ENCODE assay signal across 16 cellular contexts in the genomic region with DNA sequence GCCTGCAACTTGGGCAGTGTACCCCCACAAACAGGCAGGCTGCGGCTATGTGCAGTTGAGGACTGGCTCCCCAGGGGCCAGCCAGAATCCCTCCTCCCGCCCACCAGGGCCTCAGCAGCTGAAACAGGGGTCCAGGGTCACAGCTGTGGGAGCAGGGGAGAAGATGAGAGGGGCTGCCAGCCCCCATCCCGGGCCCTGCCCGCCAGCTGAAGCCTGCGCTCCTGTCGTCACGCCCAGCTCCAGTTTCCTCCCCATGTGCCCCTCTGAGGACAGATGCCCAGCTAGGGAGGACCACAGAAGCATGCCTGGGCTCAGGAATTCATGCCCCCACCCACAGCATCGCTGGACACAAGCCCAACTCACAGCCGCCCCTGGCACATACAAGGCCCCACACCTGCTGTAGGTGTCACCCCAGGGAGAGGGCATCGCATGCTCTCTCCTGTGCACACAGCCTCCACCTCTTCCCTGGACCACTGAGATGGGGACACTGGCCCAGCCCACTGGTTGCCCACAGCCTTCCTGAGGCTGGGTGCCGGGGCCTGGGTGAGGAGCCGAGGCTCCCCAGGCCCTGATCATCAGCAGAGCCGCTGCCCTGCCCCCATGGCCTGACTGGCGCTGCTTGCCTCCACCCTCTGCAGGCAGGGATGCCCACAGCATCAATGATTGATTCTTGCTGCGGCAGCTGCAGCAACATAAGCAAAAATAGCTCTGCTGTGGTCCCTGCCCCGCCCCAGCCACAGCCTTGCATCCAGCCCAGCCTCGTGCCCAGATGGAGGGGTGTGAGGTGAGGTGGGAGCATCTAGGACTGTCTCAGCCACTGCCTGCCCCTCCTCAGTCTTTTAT. TPM values are rescaled to one million over a fixed set of nuclear protein-coding genes. Genes with fewer than 3 reads are reported as not detected.
A peak's percentile ranks its signal among the peaks of the same experiment; 100 is the strongest.
DNase-seq lines count a peak whose midpoint lies in the region; FAIRE-seq and TF ChIP-seq lines count a peak whose summit lies in the region.
"Had no signal": no experiment of that assay in that cellular context is flagged by ENCODE, and none has a peak within 500 bp of the region (broad histone marks: within the 10 kb centered on the region; RNA-seq: fewer than 3 reads in every experiment).

No MANE protein-coding gene starts in this region.

- H3K79me1 ChIP-seq in H1 (ENCODE audit: low read depth, low read length) = no peaks in the 10 kb centered on the region

- H3K4me1 ChIP-seq in BLaER1 treated with 17β-estradiol and CSF1 and Interleukin-3, amounts not matched to agents 10 nM and 100 nM = peaks cover 48 to 91% (median 81%) of the 10 kb centered on the region in 10 experiments
- H3K4me1 ChIP-seq in H1 (replicated peaks in 1 of 4; ENCODE audit: control insufficient read depth in 3 of 4, insufficient read depth in 4 of 4, low read length in 3 of 4) = peaks cover 0 to 18% (median 8%) of the 10 kb centered on the region in 4 experiments; a peak in 5 of 7 replicates
- H3K4me1 ChIP-seq: foreskin keratinocyte had no signal

- H3K14ac ChIP-seq in H1 (ENCODE audit: insufficient read length) = no peak overlapping the region

- H3K4me2 ChIP-seq in BLaER1 treated with 17β-estradiol and CSF1 and Interleukin-3, amounts not matched to agents 10 nM and 100 nM = peak overlapping the region; percentile 71 to 100 (median 87)
- H3K4me2 ChIP-seq in H1 (ENCODE audit: insufficient read depth in 1 of 2, low read depth in 2 of 2, low read length in 2 of 2) = no peak overlapping the region

- peak; percentile 6 for DNase-seq in MV-4-11 (lab: John Stamatoyannopoulos, UW)
- no peak for DNase-seq in H1 (ENCODE audit: low read depth in 1 of 2, low spot score in 2 of 2)
- DNase-seq in pons (ENCODE audit: low spot score) = peak; percentile 45
- no peak for DNase-seq in NCI-H146 (lab: John Stamatoyannopoulos, UW)
- no peak for DNase-seq in cerebellum (ENCODE audit: low spot score)
- DNase-seq in activated CD4-positive, CD25-positive, alpha-beta regulatory T cell treated with anti-CD3 and anti-CD28 coated beads, Interleukin-2, amount 50 U/mL, for 72 hours = no peak
- DNase-seq: activated CD4-positive, alpha-beta T cell treated with anti-CD3 and anti-CD28 coated beads for 48 hours; dermis blood vessel endothelial cell; DMS 273 treated with DMSO at 0.1 percent for 48 hours; GDM1; NCI-H2029 treated with DMSO at 0.1 percent for 48 hours; NCI-H526 treated with DMSO at 0.1 percent for 48 hours had no signal

- H3K27ac ChIP-seq in BLaER1 treated with 17β-estradiol and CSF1 and Interleukin-3, amounts not matched to agents 10 nM and 100 nM = peak overlapping the region in 8 of 11 experiments; percentile 9 to 64 (median 38); a peak in 10 of 22 replicates
- no peak overlapping the region for H3K27ac ChIP-seq in H1 (ENCODE audit: low read depth, low read length)
- H3K27ac ChIP-seq: foreskin keratinocyte, parathyroid adenoma had no signal

- H3K27me3 ChIP-seq in BLaER1 treated with 17β-estradiol and CSF1 and Interleukin-3, amounts not matched to agents 10 nM and 100 nM = peaks cover 0 to 12% (median 0%) of the 10 kb centered on the region in 11 experiments; a peak in 5 of 22 replicates
- H3K27me3 ChIP-seq in H1 (replicated peaks in 1 of 4; ENCODE audit: control insufficient read depth in 3 of 4, extremely low read depth in 1 of 4, insufficient read depth in 3 of 4, low read length in 3 of 4) = peaks cover 13 to 31% (median 26%) of the 10 kb centered on the region in 4 experiments
- H3K27me3 ChIP-seq: foreskin keratinocyte had no signal

- peaks cover 15% of the 10 kb centered on the region; the same call in 1 of the 2 replicates for H3K23me2 ChIP-seq in H1 (ENCODE audit: low read depth, low read length)

- no peaks in the 10 kb centered on the region for H3K79me2 ChIP-seq in H1 (ENCODE audit: control insufficient read depth in 1 of 2, insufficient read depth in 2 of 2, low read length in 2 of 2)
- H3K79me2 ChIP-seq: parathyroid adenoma had no signal

- peak overlapping the region in 8 of 11 experiments; percentile 17 to 62 (median 40); a peak in 11 of 22 replicates for H3K9ac ChIP-seq in BLaER1 treated with 17β-estradiol and CSF1 and Interleukin-3, amounts not matched to agents 10 nM and 100 nM
- H3K9ac ChIP-seq in H1 (replicated peaks in 1 of 4; ENCODE audit: extremely low read depth in 1 of 4, low read depth in 3 of 4, low read length in 3 of 4) = no peak overlapping the region
- H3K9ac ChIP-seq: parathyroid adenoma had no signal

- H4K5ac ChIP-seq in H1 (ENCODE audit: insufficient read length, low read depth, low read length) = no peak overlapping the region

- TF ChIP-seq CTCF in H1 (IDR thresholded peaks at IDR 0.05; ENCODE audit: control extremely low read depth in 1 of 3, insufficient read depth in 1 of 3, low read depth in 1 of 3, low read length in 3 of 3) = no peak

- H3K18ac ChIP-seq in H1 (ENCODE audit: extremely low read depth, low read length) = no peak overlapping the region

- no peaks in the 10 kb centered on the region for H3K36me3 ChIP-seq in BLaER1 treated with 17β-estradiol and CSF1 and Interleukin-3, amounts not matched to agents 10 nM and 100 nM
- H3K36me3 ChIP-seq in H1 (ENCODE audit: control insufficient read depth in 2 of 4, insufficient read depth in 4 of 4, low read length in 3 of 4) = no peaks in the 10 kb centered on the region; a peak in 1 of 8 replicates

- CTCF ChIA-PET in H1 (lab: Charles Lee; ENCODE audit: partially characterized antibody) = interaction anchor here (0.6 to 1.7 kb wide), 8 partner anchors 18 to 93 kb away, joined by 3 to 12 read pairs (median 3); no protein-coding TSS in a partner anchor

- H4K91ac ChIP-seq in H1 (replicated peaks; ENCODE audit: insufficient read length, low read length) = peak overlapping the region; percentile 80

- no peak overlapping the region for H2AFZ ChIP-seq in H1 (ENCODE audit: low read length)
- H2AFZ ChIP-seq: parathyroid adenoma had no signal

- 0 out of 2 replicates have a peak overlapping the region, but pooled peaks have one; percentile 54 for H2BK5ac ChIP-seq in H1 (ENCODE audit: low read depth, low read length)

- H2BK12ac ChIP-seq in H1 (ENCODE audit: low read depth, low read length) = 0 out of 2 replicates have a peak overlapping the region, but pooled peaks have one; percentile 80

- WGBS in H1 (ENCODE audit: extremely low coverage in 1 of 2, insufficient coverage in 1 of 2, insufficient read length in 1 of 2, insufficient replicate concordance in 2 of 2, low coverage in 1 of 2, low lambda C conversion rate in 2 of 2, missing lambda C conversion rate in 1 of 2), 2 experiments = 77% methylated on average over 13 of the region's 17 CpGs; no CpG with 5 or more reads in 1 of the 2 experiments

- H2AK5ac ChIP-seq in H1 (ENCODE audit: low read depth, low read length) = no peak overlapping the region

- no peak for TF ChIP-seq POLR2A in H1 (IDR thresholded peaks at IDR 0.05; ENCODE audit: control extremely low read depth in 1 of 2, low read depth in 2 of 2, low read length in 2 of 2)

- H4K20me1 ChIP-seq in BLaER1 treated with 17β-estradiol and CSF1 and Interleukin-3, amounts not matched to agents 10 nM and 100 nM = peaks cover 0 to 20% (median 7%) of the 10 kb centered on the region in 11 experiments; a peak in 10 of 22 replicates
- peaks cover 4 to 8% of the 10 kb centered on the region in 2 experiments for H4K20me1 ChIP-seq in H1 (replicated peaks in 1 of 2; ENCODE audit: control insufficient read depth in 1 of 2, insufficient read depth in 2 of 2, low read length in 2 of 2)

- TF ChIP-seq EP300 in H1 (IDR thresholded peaks at IDR 0.05; ENCODE audit: borderline replicate concordance in 1 of 2, low read depth in 2 of 2, low read length in 2 of 2) = no peak

- no peak overlapping the region for H3K23ac ChIP-seq in H1 (ENCODE audit: insufficient read length)

- POLR2A ChIA-PET in H1 (lab: Charles Lee; ENCODE audit: partially characterized antibody) = interaction anchor here (1.3 kb wide), 1 partner anchor 13 kb away, joined by 4 read pairs; no protein-coding TSS in a partner anchor

- TF ChIP-seq RAD21 in H1 (IDR thresholded peaks at IDR 0.05 in 1 of 2, conservative IDR thresholded peaks at IDR 0.05 in 1 of 2; ENCODE audit: low read depth in 2 of 2, low read length in 2 of 2) = no peak

- no peak overlapping the region for H2BK20ac ChIP-seq in H1 (ENCODE audit: low read length)

- H4K8ac ChIP-seq in H1 (ENCODE audit: extremely low read depth, insufficient read depth, low read length) = peak overlapping the region; percentile 44; the same call in 1 of the 2 replicates

- no peak overlapping the region for H3K56ac ChIP-seq in H1 (replicated peaks; ENCODE audit: insufficient read length, low read depth, low read length)

- no peak overlapping the region for H2BK120ac ChIP-seq in H1 (replicated peaks; ENCODE audit: low read depth, low read length)

- no peak overlapping the region for H2BK15ac ChIP-seq in H1 (ENCODE audit: low read length)

- no peaks in the 10 kb centered on the region for H3K9me3 ChIP-seq in BLaER1 treated with 17β-estradiol and CSF1 and Interleukin-3, amounts not matched to agents 10 nM and 100 nM (replicated peaks in 1 of 11)
- peaks cover 0 to 3% of the 10 kb centered on the region in 2 experiments; a peak in 1 of 4 replicates for H3K9me3 ChIP-seq in H1 (ENCODE audit: insufficient read depth in 2 of 2, low read depth in 1 of 2, low read length in 1 of 2)

- no peak overlapping the region for H3K4ac ChIP-seq in H1 (replicated peaks; ENCODE audit: insufficient read length, low read depth, low read length)

- FAIRE-seq in H1 (lab: Jason Lieb, UNC) = no peak
- FAIRE-seq: K562 had no signal

- H3K4me3 ChIP-seq in BLaER1 treated with 17β-estradiol and CSF1 and Interleukin-3, amounts not matched to agents 10 nM and 100 nM = no peak overlapping the region
- H3K4me3 ChIP-seq in H1 (ENCODE audit: extremely low read depth in 1 of 4, insufficient read depth in 2 of 4, low read depth in 3 of 4, low read length in 4 of 4) = no peak overlapping the region
- H3K4me3 ChIP-seq: K562 had no signal

RNA-seq across cellular contexts. Expression of a gene that starts 3.7 kb away (rescaled TPM):
- total RNA-seq in H1 (2021; fragmentation: NEBNext Ultra II Directional; extraction: Animal tissue kit (Norgen Biotek cat#: 25700)) = 2.1 and 2.4 TPM in 2 replicates
- polyA plus RNA-seq in H1 (2011; rRNA removed) = 1.6 and 2.3 TPM in 2 replicates
- 3.1 TPM for polyA plus RNA-seq in H1 (2011; cell fraction: cytosol; rRNA removed)
- 4.8 TPM for polyA plus RNA-seq in H1 (2011; cell fraction: nucleus; rRNA removed)
- 2.8 to 3.4 TPM (median 3.1 TPM) in 4 replicates for polyA plus RNA-seq in H1 (2012, experiment 1 of 2)
- polyA plus RNA-seq in H1 (2012, experiment 2 of 2) = 2.1 TPM
- 2.3 TPM for polyA plus RNA-seq in H1 (2013, experiment 1 of 2)
- 2.6 TPM for polyA plus RNA-seq in H1 (2013, experiment 2 of 2)
- polyA minus RNA-seq in H1 (2011; rRNA and poly(A)+ RNA removed) = 1.8 TPM in 2 replicates
- polyA minus RNA-seq in H1 (2011; cell fraction: cytosol; rRNA and poly(A)+ RNA removed) = 3.2 TPM
- 2.4 TPM for polyA minus RNA-seq in H1 (2011; cell fraction: nucleus; rRNA and poly(A)+ RNA removed)
- 7.5 TPM for total RNA-seq in cerebellum

RNA-seq across cellular contexts. Expression of a gene that starts 3.7 kb away (rescaled TPM):
- 1.5 and 2.0 TPM in 2 replicates for total RNA-seq in H1 (2021; fragmentation: NEBNext Ultra II Directional; extraction: Animal tissue kit (Norgen Biotek cat#: 25700))
- polyA plus RNA-seq in H1 (2011; rRNA removed) = 0.64 and 0.95 TPM in 2 replicates
- polyA plus RNA-seq in H1 (2011; cell fraction: cytosol; rRNA removed) = 0.67 TPM
- 4.3 TPM for polyA plus RNA-seq in H1 (2011; cell fraction: nucleus; rRNA removed)
- 1.2 to 2.0 TPM (median 1.7 TPM) in 4 replicates for polyA plus RNA-seq in H1 (2012, experiment 1 of 2)
- 0.55 TPM for polyA plus RNA-seq in H1 (2012, experiment 2 of 2)
- 0.99 TPM for polyA plus RNA-seq in H1 (2013, experiment 1 of 2)
- 0.96 TPM for polyA plus RNA-seq in H1 (2013, experiment 2 of 2)
- polyA minus RNA-seq in H1 (2011; rRNA and poly(A)+ RNA removed) = 3.2 and 4.3 TPM in 2 replicates
- 2.9 TPM for polyA minus RNA-seq in H1 (2011; cell fraction: cytosol; rRNA and poly(A)+ RNA removed)
- polyA minus RNA-seq in H1 (2011; cell fraction: nucleus; rRNA and poly(A)+ RNA removed) = 4.9 TPM
- total RNA-seq in cerebellum = 10.6 TPM

RNA-seq across cellular contexts. Expression of a gene that starts 39.0 kb away (rescaled TPM):
- total RNA-seq in H1 (2021; fragmentation: NEBNext Ultra II Directional; extraction: Animal tissue kit (Norgen Biotek cat#: 25700)) = 48.6 and 49.9 TPM in 2 replicates
- 62.4 and 80.6 TPM in 2 replicates for polyA plus RNA-seq in H1 (2011; rRNA removed)
- 50.8 TPM for polyA plus RNA-seq in H1 (2011; cell fraction: cytosol; rRNA removed)
- 39.8 TPM for polyA plus RNA-seq in H1 (2011; cell fraction: nucleus; rRNA removed)
- 37.3 to 58.6 TPM (median 48.3 TPM) in 4 replicates for polyA plus RNA-seq in H1 (2012, experiment 1 of 2)
- 47.6 TPM for polyA plus RNA-seq in H1 (2012, experiment 2 of 2)
- polyA plus RNA-seq in H1 (2013, experiment 1 of 2) = 33.4 TPM
- 33.4 TPM for polyA plus RNA-seq in H1 (2013, experiment 2 of 2)
- 29.7 and 32.5 TPM in 2 replicates for polyA minus RNA-seq in H1 (2011; rRNA and poly(A)+ RNA removed)
- 32.9 TPM for polyA minus RNA-seq in H1 (2011; cell fraction: cytosol; rRNA and poly(A)+ RNA removed)
- 18.1 TPM for polyA minus RNA-seq in H1 (2011; cell fraction: nucleus; rRNA and poly(A)+ RNA removed)
- 15.6 TPM for total RNA-seq in cerebellum

RNA-seq across cellular contexts. Expression of a gene that starts 57.2 kb away (rescaled TPM):
- 0.04 TPM in 1 of 2 replicates, not detected in the other for total RNA-seq in H1 (2021; fragmentation: NEBNext Ultra II Directional; extraction: Animal tissue kit (Norgen Biotek cat#: 25700))
- polyA plus RNA-seq in H1 (2011; rRNA removed) = 0.05 and 0.06 TPM in 2 replicates
- polyA plus RNA-seq in H1 (2011; cell fraction: cytosol; rRNA removed) = 0.04 TPM
- 0.13 TPM for polyA plus RNA-seq in H1 (2011; cell fraction: nucleus; rRNA removed)
- 0.13 TPM in 1 of 4 replicates, not detected in the others for polyA plus RNA-seq in H1 (2012, experiment 1 of 2)
- polyA plus RNA-seq in H1 (2012, experiment 2 of 2) = not detected
- polyA plus RNA-seq in H1 (2013, experiment 1 of 2) = 0.04 TPM
- polyA plus RNA-seq in H1 (2013, experiment 2 of 2) = 0.02 TPM
- 0.06 and 0.10 TPM in 2 replicates for polyA minus RNA-seq in H1 (2011; rRNA and poly(A)+ RNA removed)
- polyA minus RNA-seq in H1 (2011; cell fraction: cytosol; rRNA and poly(A)+ RNA removed) = not detected
- 0.20 TPM for polyA minus RNA-seq in H1 (2011; cell fraction: nucleus; rRNA and poly(A)+ RNA removed)
- total RNA-seq in cerebellum = 3.9 TPM
- total RNA-seq: foreskin keratinocyte had no signal
- polyA plus RNA-seq: K562 had no signal

Comparison
In these comparisons a context has a peak if more than half of its experiments do, and no peak if none do; other contexts are left out.
1. H3K4me2 ChIP-seq: peak in BLaER1 treated with 17β-estradiol and CSF1 and Interleukin-3, amounts not matched to agents 10 nM and 100 nM (11 of 11); none in H1 (0 of 2).
2. H3K9ac ChIP-seq: peak in BLaER1 treated with 17β-estradiol and CSF1 and Interleukin-3, amounts not matched to agents 10 nM and 100 nM (8 of 11); none in H1 (0 of 4).
3. DNase-seq: peak in MV-4-11 (single experiment) and pons (single experiment); none in H1 (0 of 2), NCI-H146 (single experiment), cerebellum (single experiment) and activated CD4-positive, CD25-positive, alpha-beta regulatory T cell treated with anti-CD3 and anti-CD28 coated beads, Interleukin-2, amount 50 U/mL, for 72 hours (single experiment).